Comparison of ENCODE assay signal across 8 cellular contexts in genomic region chr2:181393472-181393871, GRCh38.
DNase-seq lines count a peak whose midpoint lies in the region; ATAC-seq and TF ChIP-seq lines count a peak whose summit lies in the region.

No MANE protein-coding gene starts in this region.

- no peaks in the 10 kb centered on the region for H3K27me3 Mint-ChIP-seq in activated naive CD4-positive, alpha-beta T cell treated with anti-CD3 and anti-CD28 coated beads, Interleukin-2, amount 10 ng/mL, durations not matched to agents 7 days and 5 days

- peak; percentile 69 for ATAC-seq in HG03520 (IDR thresholded peaks at IDR 0.05; ENCODE audit: unreplicated experiment)
- no peak for ATAC-seq in HG02840 (IDR thresholded peaks at IDR 0.05; ENCODE audit: low FRiP score, unreplicated experiment)

- no peak for TF ChIP-seq POLR2A in ovary (IDR thresholded peaks at IDR 0.05)

- H3K4me3 Mint-ChIP-seq in activated naive CD4-positive, alpha-beta T cell treated with anti-CD3 and anti-CD28 coated beads, Interleukin-2, amount 10 ng/mL, durations not matched to agents 7 days and 5 days: peak overlapping the region; percentile 42

- no peaks in the 10 kb centered on the region for H3K9me3 ChIP-seq in ovary

- H3K4me1 Mint-ChIP-seq in activated naive CD4-positive, alpha-beta T cell treated with anti-CD3 and anti-CD28 coated beads, Interleukin-2, amount 10 ng/mL, durations not matched to agents 7 days and 5 days: peaks cover 27% of the 10 kb centered on the region

- intact Hi-C loops in ovary (cut with DNase I): no loop called here

- no peak for TF ChIP-seq CTCF in ovary (IDR thresholded peaks at IDR 0.05)

- in situ Hi-C loops in SK-MEL-5 (cut with HindIII; ENCODE audit: low pct_unique_long_range_greater_than_20kb, low sequenced_read_pairs): no loop called here

- H3K27me3 ChIP-seq in ovary: no peaks in the 10 kb centered on the region

- no peaks in the 10 kb centered on the region for H3K4me1 ChIP-seq in ovary (ENCODE audit: insufficient read depth)

- H3K36me3 Mint-ChIP-seq in activated naive CD4-positive, alpha-beta T cell treated with anti-CD3 and anti-CD28 coated beads, Interleukin-2, amount 10 ng/mL, durations not matched to agents 7 days and 5 days: peaks cover 11% of the 10 kb centered on the region

- CTCF ChIA-PET in activated naive CD4-positive, alpha-beta T cell treated with anti-CD3 and anti-CD28 coated beads, Interleukin-2, amount 10 ng/mL, durations not matched to agents 7 days and 5 days (lab: Charles Lee): interaction anchor here (0.9 kb wide), 1 partner anchor 19 kb away, joined by 3 read pairs; no protein-coding TSS in a partner anchor

- no peak overlapping the region for H3K4me3 ChIP-seq in ovary

- no peaks in the 10 kb centered on the region for H3K36me3 ChIP-seq in ovary

- no peak for TF ChIP-seq EP300 in ovary (IDR thresholded peaks at IDR 0.05)

- H3K27ac ChIP-seq in ovary: no peak overlapping the region

- peaks cover 5% of the 10 kb centered on the region for H3K9me3 Mint-ChIP-seq in activated naive CD4-positive, alpha-beta T cell treated with anti-CD3 and anti-CD28 coated beads, Interleukin-2, amount 10 ng/mL, durations not matched to agents 7 days and 5 days

- no peak for DNase-seq in activated naive CD4-positive, alpha-beta T cell treated with anti-CD3 and anti-CD28 coated beads, Interleukin-2, amount 10 ng/mL, durations not matched to agents 7 days and 5 days
- DNase-seq in activated naive CD4-positive, alpha-beta T cell treated with Interleukin-2 at 50 U/mL for 16 hours: no peak
- DNase-seq in SK-MEL-5 (ENCODE audit: low read depth, low spot score) (peak; percentile 43), fibroblast of the conjunctiva (ENCODE audit: low read depth) (peak; percentile 31), NCI-H1930 (lab: John Stamatoyannopoulos, UW) (no peak), ovary (no peak)

- peak overlapping the region; percentile 73 for H3K27ac Mint-ChIP-seq in activated naive CD4-positive, alpha-beta T cell treated with anti-CD3 and anti-CD28 coated beads, Interleukin-2, amount 10 ng/mL, durations not matched to agents 7 days and 5 days

- WGBS in ovary, 3 donors: 18 to 32% (median 23%) methylated on average over 1 of the region's 1 CpG

Comparison
In these comparisons a context has a peak if more than half of its experiments do, and no peak if none do; other contexts are left out.
1. DNase-seq: peak in SK-MEL-5 (single experiment) and fibroblast of the conjunctiva (single experiment); none in activated naive CD4-positive, alpha-beta T cell treated with anti-CD3 and anti-CD28 coated beads, Interleukin-2, amount 10 ng/mL, durations not matched to agents 7 days and 5 days (single experiment), activated naive CD4-positive, alpha-beta T cell treated with Interleukin-2 at 50 U/mL for 16 hours (single experiment), NCI-H1930 (0 of 2) and ovary (0 of 5).